Comparison of ENCODE assay signal across 2 cellular contexts in genomic region chr14:68270342-68270741, GRCh38.
TF ChIP-seq lines count a peak whose summit lies in the region.

No MANE protein-coding gene starts in this region.

TF ChIP-seq in liver, 16 proteins besides CTCF, POLR2A, EP300 and RAD21 (continued from another document):
- TF ChIP-seq ZBTB33 (IDR thresholded peaks at IDR 0.05) (no peak), RXRA (IDR thresholded peaks at IDR 0.05) (peak; percentile 6 to 26)

TF ChIP-seq in HepG2, 621 proteins besides CTCF, POLR2A, EP300 and RAD21 (continued from another document):
- TF ChIP-seq HMGXB3 (CRISPR knock-in tag; IDR thresholded peaks at IDR 0.05; ENCODE audit: borderline replicate concordance) (no peak), IKZF4 (CRISPR knock-in tag; IDR thresholded peaks at IDR 0.05; ENCODE audit: borderline replicate concordance, low read depth, not compliant biosample characterization) (no peak), GRHL1 (CRISPR knock-in tag; conservative IDR thresholded peaks at IDR 0.05) (no peak), NFYC (CRISPR knock-in tag; IDR thresholded peaks at IDR 0.05) (no peak), MIER3 (CRISPR knock-in tag; IDR thresholded peaks at IDR 0.05; ENCODE audit: borderline replicate concordance) (no peak), IRF2 (CRISPR knock-in tag; IDR thresholded peaks at IDR 0.05) (no peak), TARDBP (CRISPR knock-in tag; IDR thresholded peaks at IDR 0.05) (no peak)
